ENCODE assay signal across 8 cellular contexts in genomic region chr4:98658287-98659105, GRCh38. TPM values are rescaled to one million over a fixed set of nuclear protein-coding genes. Genes with fewer than 3 reads are reported as not detected.
DNase-seq lines count a peak whose midpoint lies in the region; FAIRE-seq and TF ChIP-seq lines count a peak whose summit lies in the region.

TSS of gene TSPAN5 (minus strand) at chr4:98658611.

- H3K36me3 ChIP-seq in adipocyte (ENCODE audit: control insufficient read depth, insufficient read depth, low read length, severe bottlenecking) (no peaks in the 10 kb centered on the region), tibial nerve (no peaks in the 10 kb centered on the region)

- H3K9me3 ChIP-seq in adipocyte (ENCODE audit: control insufficient read depth, low read length) (no peaks in the 10 kb centered on the region), tibial nerve (no peaks in the 10 kb centered on the region)

- TF ChIP-seq POLR2A in H54 (IDR thresholded peaks at IDR 0.05; ENCODE audit: low read depth, low read length) (peak; percentile 56), tibial nerve (IDR thresholded peaks at IDR 0.05) (peak; percentile 28 to 51)

- TF ChIP-seq EP300 in tibial nerve (IDR thresholded peaks at IDR 0.05): no peak

- no peak for TF ChIP-seq CTCF in tibial nerve (IDR thresholded peaks at IDR 0.05)

- in situ Hi-C loops in G401 (cut with HindIII; ENCODE audit: low sequenced_read_pairs): no loop called here

- peak within 1 kb of the TSS; percentile 88 for H3K9ac ChIP-seq in adipocyte (ENCODE audit: low read length)

- DNase-seq in G401 (ENCODE audit: low spot score) (peak; percentile 82), H54 (ENCODE audit: insufficient read length, low spot score) (peak; percentile 52), LoVo (ENCODE audit: low spot score) (peak; percentile 87), adipocyte (ENCODE audit: low read depth) (peak; percentile 95), cardiac septum (ENCODE audit: low spot score) (peak; percentile 83), pons (ENCODE audit: low spot score) (peak; percentile 76), tibial nerve (ENCODE audit: low spot score in 2 of 2) (peak; percentile 41 to 46)

- H3K4me3 ChIP-seq in adipocyte (ENCODE audit: low read length) (peak within 1 kb of the TSS; percentile 86), tibial nerve (peak within 1 kb of the TSS; percentile 64 to 87 (median 72))

- no peak for FAIRE-seq in H54 (lab: Jason Lieb, UNC)

- H3K27me3 ChIP-seq in adipocyte (replicated peaks; ENCODE audit: control insufficient read depth, insufficient read depth, low read length) (no peaks in the 10 kb centered on the region), tibial nerve (no peaks in the 10 kb centered on the region)

- peak within 1 kb of the TSS; percentile 71 to 89 (median 81) for H3K27ac ChIP-seq in tibial nerve

- peaks cover 50% of the 10 kb centered on the region for H3K4me1 ChIP-seq in adipocyte (ENCODE audit: control insufficient read depth, insufficient read depth, low read length)
- peaks cover 0 to 50% (median 8%) of the 10 kb centered on the region in 4 donors for H3K4me1 ChIP-seq in tibial nerve

- 0 to 1% methylated on average over 37 to 54 of the region's 113 CpGs for WGBS in tibial nerve, 2 donors

- intact Hi-C loops in T-helper 1 cell treated with Interleukin-12 subunit alpha and Interleukin-12 subunit beta and Interleukin-4 antibody, amounts not matched to agents 30 ng/mL and 1 ng/mL, for 36 hours (cut with micrococcal nuclease): loop anchor here (1.0 kb wide), 7 partner anchors 48 to 430 kb away; partner anchors contain the start of genes ADH5, EIF4E and METAP1
- intact Hi-C loops in cardiac septum (cut with DNase I): loop anchor here (2.0 to 5.0 kb wide), 4 partner anchors 136 to 338 kb away; partner anchors contain the start of gene EIF4E

RNA-seq across cellular contexts. Expression of gene TSPAN5, which starts in this region (rescaled TPM):
- total RNA-seq in G401 (2014; rRNA removed; shearing (Covaris generic)): not detected in 2 replicates
- 33.6 and 36.3 TPM in 2 replicates for total RNA-seq in T-helper 1 cell treated with Interleukin-12 subunit alpha and Interleukin-12 subunit beta and Interleukin-4 antibody, amounts not matched to agents 30 ng/mL and 1 ng/mL, for 36 hours
- total RNA-seq in cardiac septum: 8.6 TPM
- 10 to 100 TPM; 15.3 to 30.8 (median 25.6) TPM for total RNA-seq in tibial nerve

Comparison
In these comparisons a context has a peak if more than half of its experiments do, and no peak if none do; other contexts are left out.
1. Peak in every context shown above with its lines: DNase-seq, H3K4me3 ChIP-seq and H3K27ac ChIP-seq.
2. Peak in DNase-seq in G401; RNA of the gene not detected or under 1 TPM.
3. DNase-seq: peak in every context shown above with its lines; median percentile 95 in adipocyte; 87 in LoVo; 83 in cardiac septum; 82 in G401; 76 in pons; 52 in H54; 44 in tibial nerve.